In genomic region chr2:23688486-23689130, GRCh38 we compare ENCODE assay signal across 14 cellular contexts.
DNase-seq lines count a peak whose midpoint lies in the region; ATAC-seq and TF ChIP-seq lines count a peak whose summit lies in the region.
"Had no signal": no experiment of that assay in that cellular context is flagged by ENCODE, and none has a peak within 500 bp of the region (broad histone marks: within the 10 kb centered on the region; RNA-seq: fewer than 3 reads in every experiment).

No MANE protein-coding gene starts in this region.

- no peaks in the 10 kb centered on the region for H3K4me1 Mint-ChIP-seq in CD8-positive, alpha-beta T cell (ENCODE audit: low read depth)

- H3K9ac ChIP-seq in BLaER1 = no peak overlapping the region

- no peak for TF ChIP-seq CTCF in CD8-positive, alpha-beta T cell (IDR thresholded peaks at IDR 0.05)
- TF ChIP-seq CTCF in lower lobe of right lung (IDR thresholded peaks at IDR 0.05) (no peak), spleen (IDR thresholded peaks at IDR 0.05 in 8 of 11, conservative IDR thresholded peaks at IDR 0.05 in 3 of 11) (no peak), adrenal gland (IDR thresholded peaks at IDR 0.05) (no peak), sigmoid colon (IDR thresholded peaks at IDR 0.05) (no peak)

- H3K4me1 ChIP-seq in BLaER1 = peaks cover 49% of the 10 kb centered on the region
- H3K4me1 ChIP-seq in CD8-positive, alpha-beta T cell (ENCODE audit: insufficient read depth, low read length) = no peaks in the 10 kb centered on the region
- no peaks in the 10 kb centered on the region for H3K4me1 ChIP-seq in lower lobe of right lung
- H3K4me1 ChIP-seq in spleen = peaks cover 0 to 34% (median 9%) of the 10 kb centered on the region in 6 donors
- no peaks in the 10 kb centered on the region for H3K4me1 ChIP-seq in adrenal gland (replicated peaks in 1 of 2)
- H3K4me1 ChIP-seq in sigmoid colon = no peaks in the 10 kb centered on the region
- H3K4me1 ChIP-seq: HAP-1 had no signal

- TF ChIP-seq POLR2A in spleen (IDR thresholded peaks at IDR 0.05) (no peak), adrenal gland (IDR thresholded peaks at IDR 0.05) (no peak), sigmoid colon (IDR thresholded peaks at IDR 0.05) (no peak)

- H3K9me3 Mint-ChIP-seq in CD8-positive, alpha-beta T cell = no peaks in the 10 kb centered on the region

- CTCF ChIA-PET in CD8-positive, alpha-beta T cell (lab: Charles Lee) = no interaction called here

- no peak overlapping the region for H3K4me3 ChIP-seq in BLaER1
- no peak overlapping the region for H3K4me3 ChIP-seq in CD8-positive, alpha-beta T cell (ENCODE audit: low read depth, low read length)
- no peak overlapping the region for H3K4me3 ChIP-seq in lower lobe of right lung
- H3K4me3 ChIP-seq in spleen = no peak overlapping the region
- no peak overlapping the region for H3K4me3 ChIP-seq in adrenal gland
- H3K4me3 ChIP-seq in sigmoid colon = no peak overlapping the region
- H3K4me3 ChIP-seq: HAP-1 had no signal

- POLR2A ChIA-PET in CD8-positive, alpha-beta T cell (lab: Charles Lee) = no interaction called here

- H3K27ac ChIP-seq in BLaER1 (no peak overlapping the region), lower lobe of right lung (no peak overlapping the region), spleen (no peak overlapping the region), adrenal gland (no peak overlapping the region), sigmoid colon (no peak overlapping the region)
- H3K27ac ChIP-seq in CD8-positive, alpha-beta T cell (ENCODE audit: low read depth, low read length) = no peak overlapping the region
- H3K27ac ChIP-seq: HL-60 had no signal

- peaks cover 12% of the 10 kb centered on the region; the same call in 1 of the 2 replicates for H4K20me1 ChIP-seq in BLaER1

- peaks cover 9% of the 10 kb centered on the region for H3K36me3 Mint-ChIP-seq in CD8-positive, alpha-beta T cell

- DNase-seq in CD8-positive, alpha-beta T cell = no peak
- DNase-seq in lower lobe of right lung = peak; percentile 38
- peak; percentile 66 for DNase-seq in spleen
- no peak for DNase-seq in kidney tubule cell (ENCODE audit: low spot score)
- DNase-seq in NCI-H1092 (lab: John Stamatoyannopoulos, UW) = no peak
- DNase-seq in adrenal gland = no peak
- DNase-seq in sigmoid colon = no peak
- DNase-seq: DMS53, GF-D8, GOT3 had no signal

- WGBS in spleen, 5 donors = 74 to 94% (median 90%) methylated on average over 7 to 15 of the region's 15 CpGs
- whole genome bisulfite sequencing in adrenal gland, 4 donors = 88 to 92% (median 90%) methylated on average over 9 to 15 of the region's 15 CpGs
- WGBS in sigmoid colon, 2 donors = 86 to 87% methylated on average over 15 of the region's 15 CpGs

- no peaks in the 10 kb centered on the region for H3K27me3 Mint-ChIP-seq in CD8-positive, alpha-beta T cell (ENCODE audit: low read depth)
- H3K27me3 Mint-ChIP-seq: B cell had no signal

- H3K27me3 ChIP-seq in BLaER1 (no peaks in the 10 kb centered on the region), lower lobe of right lung (ENCODE audit: low read depth) (no peaks in the 10 kb centered on the region), spleen (replicated peaks in 1 of 7) (peaks cover 0 to 4% (median 0%) of the 10 kb centered on the region in 7 donors), adrenal gland (no peaks in the 10 kb centered on the region), sigmoid colon (no peaks in the 10 kb centered on the region)
- H3K27me3 ChIP-seq in CD8-positive, alpha-beta T cell (ENCODE audit: insufficient read depth, low read length) = no peaks in the 10 kb centered on the region

- intact Hi-C loops in CD8-positive, alpha-beta T cell (cut with DNase I, micrococcal nuclease) = no loop called here
- intact Hi-C loops in lower lobe of right lung (cut with DNase I) (no loop called here), spleen (cut with DNase I; ENCODE audit: low total_unique reads) (no loop called here), adrenal gland (cut with DNase I) (no loop called here), sigmoid colon (cut with DNase I) (no loop called here)

- no peaks in the 10 kb centered on the region for H3K9me3 ChIP-seq in BLaER1
- no peaks in the 10 kb centered on the region for H3K9me3 ChIP-seq in CD8-positive, alpha-beta T cell (ENCODE audit: low read length)
- H3K9me3 ChIP-seq in lower lobe of right lung = no peaks in the 10 kb centered on the region
- no peaks in the 10 kb centered on the region for H3K9me3 ChIP-seq in spleen
- H3K9me3 ChIP-seq in adrenal gland (replicated peaks in 1 of 3) = no peaks in the 10 kb centered on the region
- H3K9me3 ChIP-seq in sigmoid colon = no peaks in the 10 kb centered on the region
- H3K9me3 ChIP-seq: HAP-1 had no signal

- H3K4me2 ChIP-seq in BLaER1 = peak overlapping the region; percentile 49

- no peak overlapping the region for H3K4me3 Mint-ChIP-seq in CD8-positive, alpha-beta T cell
- H3K4me3 Mint-ChIP-seq: B cell had no signal

- peak overlapping the region; percentile 22 for H3K27ac Mint-ChIP-seq in CD8-positive, alpha-beta T cell
- H3K27ac Mint-ChIP-seq: B cell had no signal

- no peaks in the 10 kb centered on the region for H3K36me3 ChIP-seq in BLaER1
- no peaks in the 10 kb centered on the region for H3K36me3 ChIP-seq in CD8-positive, alpha-beta T cell (ENCODE audit: insufficient read depth, low read length)
- peaks cover 7% of the 10 kb centered on the region for H3K36me3 ChIP-seq in lower lobe of right lung
- peaks cover 0 to 39% (median 5%) of the 10 kb centered on the region in 6 donors for H3K36me3 ChIP-seq in spleen
- peaks cover 0 to 10% of the 10 kb centered on the region in 2 donors for H3K36me3 ChIP-seq in adrenal gland (replicated peaks in 1 of 2)
- peaks cover 0 to 59% (median 6%) of the 10 kb centered on the region in 4 donors for H3K36me3 ChIP-seq in sigmoid colon
- H3K36me3 ChIP-seq: HAP-1 had no signal

- no peak for TF ChIP-seq EP300 in sigmoid colon (IDR thresholded peaks at IDR 0.05)

- ATAC-seq in CD8-positive, alpha-beta T cell = no peak
- no peak for ATAC-seq in lower lobe of right lung

Comparison
In these comparisons a context has a peak if more than half of its experiments do, and no peak if none do; other contexts are left out.
1. DNase-seq: peak in lower lobe of right lung (single experiment) and spleen (single experiment); none in CD8-positive, alpha-beta T cell (0 of 7), kidney tubule cell (single experiment), NCI-H1092 (single experiment), adrenal gland (0 of 7) and sigmoid colon (single experiment).